In the genomic region with DNA sequence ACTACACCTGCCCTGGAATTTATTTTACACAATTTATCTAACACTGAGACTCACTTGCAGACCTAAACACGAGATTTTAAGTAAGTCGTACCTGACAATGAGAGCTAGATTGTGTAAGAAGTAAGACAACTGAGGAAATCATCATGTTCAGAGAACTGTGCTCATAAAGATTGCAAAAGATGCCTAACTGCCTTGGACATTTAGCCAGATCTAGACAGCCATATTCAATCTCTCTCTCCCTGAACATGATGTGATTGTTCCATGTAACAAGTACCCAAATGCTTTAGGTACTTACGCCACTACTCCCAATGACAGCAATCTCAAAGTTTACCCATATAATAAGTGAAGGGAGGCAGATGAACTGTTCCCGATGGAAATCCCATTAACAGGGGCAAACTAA, we compare ENCODE assay signal across 20 cellular contexts.
A peak's percentile ranks its signal among the peaks of the same experiment; 100 is the strongest.
DNase-seq lines count a peak whose midpoint lies in the region; ATAC-seq, FAIRE-seq and TF ChIP-seq lines count a peak whose summit lies in the region.
"Had no signal": no experiment of that assay in that cellular context is flagged by ENCODE, and none has a peak within 500 bp of the region (broad histone marks: within the 10 kb centered on the region; RNA-seq: fewer than 3 reads in every experiment).

No MANE protein-coding gene starts in this region.

- CTCF ChIA-PET in WTC11 (lab: Charles Lee): interaction anchor here (1.0 to 1.4 kb wide), 4 partner anchors 12 to 137 kb away, joined by 3 to 8 read pairs (median 4); no protein-coding TSS in a partner anchor

- H3K27ac ChIP-seq in iPS-18a (ENCODE audit: low read length) (peak overlapping the region; percentile 3), upper lobe of right lung (peak overlapping the region; percentile 39), osteoblast (ENCODE audit: low read depth, low read length) (no peak overlapping the region)
- H3K27ac ChIP-seq: 22Rv1, A549, C4-2B, HL-60 had no signal

- H4K20me1 ChIP-seq in osteoblast (ENCODE audit: insufficient read depth, low read length): no peaks in the 10 kb centered on the region

- H3K4me3 ChIP-seq in iPS-18a (ENCODE audit: low read length) (no peak overlapping the region), upper lobe of right lung (no peak overlapping the region), osteoblast (ENCODE audit: insufficient read depth, low read length) (no peak overlapping the region)
- H3K4me3 ChIP-seq: A549, GM12878 had no signal

- no peaks in the 10 kb centered on the region for H3K79me2 ChIP-seq in osteoblast (ENCODE audit: insufficient read depth, low read length)

- no peak overlapping the region for H2AFZ ChIP-seq in osteoblast (ENCODE audit: low read length)

- H3K36me3 ChIP-seq in iPS-18a (ENCODE audit: control insufficient read depth, low read depth, low read length) (no peaks in the 10 kb centered on the region), upper lobe of right lung (no peaks in the 10 kb centered on the region), osteoblast (ENCODE audit: insufficient read depth, low read length) (no peaks in the 10 kb centered on the region)

- TF ChIP-seq CTCF in WTC11 (IDR thresholded peaks at IDR 0.05): no peak
- no peak for TF ChIP-seq CTCF in upper lobe of right lung (IDR thresholded peaks at IDR 0.05)
- no peak for TF ChIP-seq CTCF in osteoblast (IDR thresholded peaks at IDR 0.05; ENCODE audit: extremely low read depth, low read depth, low read length)

- no peak overlapping the region for H3K4me3 Mint-ChIP-seq in WTC11
- H3K4me3 Mint-ChIP-seq: CD4-positive, alpha-beta T cell; IgD-negative memory B cell had no signal

- peaks cover 10% of the 10 kb centered on the region for H3K9me3 Mint-ChIP-seq in WTC11
- H3K9me3 Mint-ChIP-seq: CD4-positive, alpha-beta T cell; IgD-negative memory B cell had no signal

- peaks cover 11% of the 10 kb centered on the region for H3K36me3 Mint-ChIP-seq in WTC11
- H3K36me3 Mint-ChIP-seq: IgD-negative memory B cell had no signal

- no peak overlapping the region for H3K4me2 ChIP-seq in osteoblast (ENCODE audit: insufficient read depth, low read length)
- H3K4me2 ChIP-seq: A549 had no signal

- FAIRE-seq in RCC 7860 (lab: Jason Lieb, UNC): no peak
- FAIRE-seq: A549, GM12878, HepG2 had no signal

- H3K27ac Mint-ChIP-seq in WTC11: 0 out of 2 replicates have a peak overlapping the region, but pooled peaks have one; percentile 15
- H3K27ac Mint-ChIP-seq: CD4-positive, alpha-beta T cell; IgD-negative memory B cell had no signal

- peaks cover 20% of the 10 kb centered on the region for H3K4me1 ChIP-seq in iPS-18a (ENCODE audit: control insufficient read depth, low read depth, low read length)
- H3K4me1 ChIP-seq in upper lobe of right lung: no peaks in the 10 kb centered on the region
- peaks cover 4% of the 10 kb centered on the region for H3K4me1 ChIP-seq in osteoblast (ENCODE audit: insufficient read depth, low read length)
- H3K4me1 ChIP-seq: A549 had no signal

- intact Hi-C loops in upper lobe of right lung (cut with DNase I): no loop called here

- H3K9ac ChIP-seq in iPS-18a (ENCODE audit: low read length): no peak overlapping the region

- H3K9me3 ChIP-seq in iPS-18a (ENCODE audit: control insufficient read depth, low read depth, low read length) (no peaks in the 10 kb centered on the region), upper lobe of right lung (no peaks in the 10 kb centered on the region), osteoblast (ENCODE audit: low read depth, low read length) (no peaks in the 10 kb centered on the region)
- H3K9me3 ChIP-seq: A549 had no signal

- ATAC-seq in WTC11: no peak
- ATAC-seq in upper lobe of right lung: peak; percentile 38
- ATAC-seq: A549, GM12878, HepG2 had no signal

- no peaks in the 10 kb centered on the region for H3K27me3 Mint-ChIP-seq in WTC11 (ENCODE audit: low read depth)
- H3K27me3 Mint-ChIP-seq: IgD-negative memory B cell had no signal

- no peaks in the 10 kb centered on the region for H3K27me3 ChIP-seq in iPS-18a (ENCODE audit: control insufficient read depth, insufficient read depth, low read length)
- no peaks in the 10 kb centered on the region for H3K27me3 ChIP-seq in upper lobe of right lung
- H3K27me3 ChIP-seq in osteoblast (ENCODE audit: insufficient read depth, low read length): no peaks in the 10 kb centered on the region

- DNase-seq in NOMO-1 treated with DMSO at 0.1 percent for 48 hours (lab: John Stamatoyannopoulos, UW; ENCODE audit: unreplicated experiment) (peak; percentile 5), NOMO-1 (lab: John Stamatoyannopoulos, UW; ENCODE audit: unreplicated experiment in 2 of 2) (no peak), WTC11 (ENCODE audit: low spot score) (no peak), upper lobe of right lung (no peak), osteoblast (ENCODE audit: insufficient read length, low spot score, missing footprints) (no peak), NCI-H1417 (lab: John Stamatoyannopoulos, UW) (no peak), RCC 7860 (ENCODE audit: low spot score) (no peak)
- DNase-seq: AML-193; CD4-positive, alpha-beta T cell; DMS153; GF-D8; HCEC 1CT had no signal

- H3K4me1 Mint-ChIP-seq in WTC11: peaks cover 25% of the 10 kb centered on the region
- H3K4me1 Mint-ChIP-seq: IgD-negative memory B cell had no signal

- POLR2A ChIA-PET in WTC11 (lab: Charles Lee): no interaction called here

TF ChIP-seq in WTC11, 78 proteins besides CTCF, POLR2A, EP300 and RAD21 (continues in another document):
- TF ChIP-seq, protein P1, sequence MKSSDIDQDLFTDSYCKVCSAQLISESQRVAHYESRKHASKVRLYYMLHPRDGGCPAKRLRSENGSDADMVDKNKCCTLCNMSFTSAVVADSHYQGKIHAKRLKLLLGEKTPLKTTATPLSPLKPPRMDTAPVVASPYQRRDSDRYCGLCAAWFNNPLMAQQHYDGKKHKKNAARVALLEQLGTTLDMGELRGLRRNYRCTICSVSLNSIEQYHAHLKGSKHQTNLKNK (CRISPR knock-in tag; IDR thresholded peaks at IDR 0.05): no peak
- no peak for TF ChIP-seq GABPB1 (CRISPR knock-in tag; IDR thresholded peaks at IDR 0.05)
- TF ChIP-seq EMX1 (CRISPR knock-in tag; IDR thresholded peaks at IDR 0.05): no peak
- TF ChIP-seq, protein P2, sequence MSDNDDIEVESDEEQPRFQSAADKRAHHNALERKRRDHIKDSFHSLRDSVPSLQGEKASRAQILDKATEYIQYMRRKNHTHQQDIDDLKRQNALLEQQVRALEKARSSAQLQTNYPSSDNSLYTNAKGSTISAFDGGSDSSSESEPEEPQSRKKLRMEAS (CRISPR knock-in tag; IDR thresholded peaks at IDR 0.05): no peak
- no peak for TF ChIP-seq ZNF219 (CRISPR knock-in tag; IDR thresholded peaks at IDR 0.05; ENCODE audit: borderline replicate concordance)
- TF ChIP-seq JAZF1 (CRISPR knock-in tag; IDR thresholded peaks at IDR 0.05): no peak
- TF ChIP-seq, protein P3, sequence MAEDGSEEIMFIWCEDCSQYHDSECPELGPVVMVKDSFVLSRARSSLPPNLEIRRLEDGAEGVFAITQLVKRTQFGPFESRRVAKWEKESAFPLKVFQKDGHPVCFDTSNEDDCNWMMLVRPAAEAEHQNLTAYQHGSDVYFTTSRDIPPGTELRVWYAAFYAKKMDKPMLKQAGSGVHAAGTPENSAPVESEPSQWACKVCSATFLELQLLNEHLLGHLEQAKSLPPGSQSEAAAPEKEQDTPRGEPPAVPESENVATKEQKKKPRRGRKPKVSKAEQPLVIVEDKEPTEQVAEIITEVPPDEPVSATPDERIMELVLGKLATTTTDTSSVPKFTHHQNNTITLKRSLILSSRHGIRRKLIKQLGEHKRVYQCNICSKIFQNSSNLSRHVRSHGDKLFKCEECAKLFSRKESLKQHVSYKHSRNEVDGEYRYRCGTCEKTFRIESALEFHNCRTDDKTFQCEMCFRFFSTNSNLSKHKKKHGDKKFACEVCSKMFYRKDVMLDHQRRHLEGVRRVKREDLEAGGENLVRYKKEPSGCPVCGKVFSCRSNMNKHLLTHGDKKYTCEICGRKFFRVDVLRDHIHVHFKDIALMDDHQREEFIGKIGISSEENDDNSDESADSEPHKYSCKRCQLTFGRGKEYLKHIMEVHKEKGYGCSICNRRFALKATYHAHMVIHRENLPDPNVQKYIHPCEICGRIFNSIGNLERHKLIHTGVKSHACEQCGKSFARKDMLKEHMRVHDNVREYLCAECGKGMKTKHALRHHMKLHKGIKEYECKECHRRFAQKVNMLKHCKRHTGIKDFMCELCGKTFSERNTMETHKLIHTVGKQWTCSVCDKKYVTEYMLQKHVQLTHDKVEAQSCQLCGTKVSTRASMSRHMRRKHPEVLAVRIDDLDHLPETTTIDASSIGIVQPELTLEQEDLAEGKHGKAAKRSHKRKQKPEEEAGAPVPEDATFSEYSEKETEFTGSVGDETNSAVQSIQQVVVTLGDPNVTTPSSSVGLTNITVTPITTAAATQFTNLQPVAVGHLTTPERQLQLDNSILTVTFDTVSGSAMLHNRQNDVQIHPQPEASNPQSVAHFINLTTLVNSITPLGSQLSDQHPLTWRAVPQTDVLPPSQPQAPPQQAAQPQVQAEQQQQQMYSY (CRISPR knock-in tag; IDR thresholded peaks at IDR 0.05): no peak
- TF ChIP-seq, protein P4, sequence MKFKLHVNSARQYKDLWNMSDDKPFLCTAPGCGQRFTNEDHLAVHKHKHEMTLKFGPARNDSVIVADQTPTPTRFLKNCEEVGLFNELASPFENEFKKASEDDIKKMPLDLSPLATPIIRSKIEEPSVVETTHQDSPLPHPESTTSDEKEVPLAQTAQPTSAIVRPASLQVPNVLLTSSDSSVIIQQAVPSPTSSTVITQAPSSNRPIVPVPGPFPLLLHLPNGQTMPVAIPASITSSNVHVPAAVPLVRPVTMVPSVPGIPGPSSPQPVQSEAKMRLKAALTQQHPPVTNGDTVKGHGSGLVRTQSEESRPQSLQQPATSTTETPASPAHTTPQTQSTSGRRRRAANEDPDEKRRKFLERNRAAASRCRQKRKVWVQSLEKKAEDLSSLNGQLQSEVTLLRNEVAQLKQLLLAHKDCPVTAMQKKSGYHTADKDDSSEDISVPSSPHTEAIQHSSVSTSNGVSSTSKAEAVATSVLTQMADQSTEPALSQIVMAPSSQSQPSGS (CRISPR knock-in tag; IDR thresholded peaks at IDR 0.05; ENCODE audit: borderline replicate concordance, low read depth): no peak
